In genomic region chr17:77445030-77445907, GRCh38 we compare ENCODE assay signal across 8 cellular contexts.
DNase-seq lines count a peak whose midpoint lies in the region; ATAC-seq and TF ChIP-seq lines count a peak whose summit lies in the region.

No MANE protein-coding gene starts in this region.

- no peak for TF ChIP-seq POLR2A in NB4 (IDR thresholded peaks at IDR 0.05; ENCODE audit: extremely low read depth, insufficient read length)
- no peak for TF ChIP-seq POLR2A in heart left ventricle (IDR thresholded peaks at IDR 0.05)

- ATAC-seq in CD4-positive, CD25-positive, alpha-beta regulatory T cell (ENCODE audit: low read depth in 2 of 2) = peak; percentile 76 to 80
- peak; percentile 29 for ATAC-seq in GM21360 (IDR thresholded peaks at IDR 0.05; ENCODE audit: unreplicated experiment)
- peak; percentile 63 for ATAC-seq in activated T-helper 17 cell treated with anti-CD3 and anti-CD28 coated beads, Interleukin-2, amount 50 U/mL, for 72 hours (replicated peaks)
- peak; percentile 17 to 73 (median 45) for ATAC-seq in heart left ventricle

- H3K4me3 Mint-ChIP-seq in CD4-positive, CD25-positive, alpha-beta regulatory T cell = peak overlapping the region; percentile 84 to 96 (median 92)
- peak overlapping the region; percentile 94 for H3K4me3 Mint-ChIP-seq in activated T-helper 17 cell treated with anti-CD3 and anti-CD28 coated beads, Interleukin-2, amount 50 U/mL, for 72 hours

- no peaks in the 10 kb centered on the region for H3K36me3 ChIP-seq in CD4-positive, CD25-positive, alpha-beta regulatory T cell (ENCODE audit: control insufficient read depth, insufficient read depth, low read length)
- H3K36me3 ChIP-seq in heart left ventricle = no peaks in the 10 kb centered on the region

- TF ChIP-seq CTCF in NB4 (IDR thresholded peaks at IDR 0.05; ENCODE audit: low read depth, low read length) (no peak), heart left ventricle (IDR thresholded peaks at IDR 0.05) (no peak)

- H3K27ac Mint-ChIP-seq in CD4-positive, CD25-positive, alpha-beta regulatory T cell = peak overlapping the region; percentile 98 to 100 (median 99)
- H3K27ac Mint-ChIP-seq in activated T-helper 17 cell treated with anti-CD3 and anti-CD28 coated beads, Interleukin-2, amount 50 U/mL, for 72 hours = peak overlapping the region; percentile 95

- H3K9me3 ChIP-seq in CD4-positive, CD25-positive, alpha-beta regulatory T cell (ENCODE audit: control insufficient read depth in 2 of 2, low read length in 2 of 2) = no peaks in the 10 kb centered on the region
- H3K9me3 ChIP-seq in heart left ventricle = no peaks in the 10 kb centered on the region

- no peaks in the 10 kb centered on the region for H3K27me3 ChIP-seq in CD4-positive, CD25-positive, alpha-beta regulatory T cell (ENCODE audit: control insufficient read depth, insufficient read depth, low read length)
- no peaks in the 10 kb centered on the region for H3K27me3 ChIP-seq in heart left ventricle

- DNase-seq in CD4-positive, CD25-positive, alpha-beta regulatory T cell = peak; percentile 77 to 97 (median 92)
- DNase-seq in NB4 (ENCODE audit: low read depth) = peak; percentile 93
- DNase-seq in heart left ventricle = peak in 2 of 5 donors; percentile 67 to 86
- peak; percentile 87 for DNase-seq in stimulated activated CD4-positive, alpha-beta T cell treated with anti-CD3 and anti-CD28 coated beads, Interleukin-1b, Interleukin-23, amount 100 ng/mL, for 48 hours
- no peak for DNase-seq in NCI-H345 (lab: John Stamatoyannopoulos, UW)
- DNase-seq in OCI-M2 (lab: John Stamatoyannopoulos, UW; ENCODE audit: unreplicated experiment) = no peak

- H3K9me3 Mint-ChIP-seq in CD4-positive, CD25-positive, alpha-beta regulatory T cell = no peaks in the 10 kb centered on the region
- no peaks in the 10 kb centered on the region for H3K9me3 Mint-ChIP-seq in activated T-helper 17 cell treated with anti-CD3 and anti-CD28 coated beads, Interleukin-2, amount 50 U/mL, for 72 hours

- intact Hi-C loops in heart left ventricle (cut with DNase I) = no loop called here

- 35 to 56% (median 46%) methylated on average over 14 to 17 of the region's 17 CpGs for WGBS in heart left ventricle, 4 donors

- peaks cover 7% of the 10 kb centered on the region for H3K36me3 Mint-ChIP-seq in CD4-positive, CD25-positive, alpha-beta regulatory T cell
- H3K36me3 Mint-ChIP-seq in activated T-helper 17 cell treated with anti-CD3 and anti-CD28 coated beads, Interleukin-2, amount 50 U/mL, for 72 hours (ENCODE audit: low read depth) = peaks cover 76% of the 10 kb centered on the region

- peak overlapping the region; percentile 96 for H3K27ac ChIP-seq in CD4-positive, CD25-positive, alpha-beta regulatory T cell (ENCODE audit: insufficient read depth, low read length, poor library complexity, severe bottlenecking)
- peak overlapping the region; percentile 5 to 91 (median 70) for H3K27ac ChIP-seq in heart left ventricle

- peaks cover 9 to 97% (median 71%) of the 10 kb centered on the region in 4 donors for H3K4me1 Mint-ChIP-seq in CD4-positive, CD25-positive, alpha-beta regulatory T cell
- H3K4me1 Mint-ChIP-seq in activated T-helper 17 cell treated with anti-CD3 and anti-CD28 coated beads, Interleukin-2, amount 50 U/mL, for 72 hours = peaks cover 62% of the 10 kb centered on the region

- H3K4me1 ChIP-seq in CD4-positive, CD25-positive, alpha-beta regulatory T cell (ENCODE audit: control insufficient read depth, insufficient read depth, low read length, poor library complexity, severe bottlenecking) = peaks cover 99% of the 10 kb centered on the region
- H3K4me1 ChIP-seq in heart left ventricle = peaks cover 3 to 98% (median 63%) of the 10 kb centered on the region in 12 donors

- no peaks in the 10 kb centered on the region for H3K27me3 Mint-ChIP-seq in CD4-positive, CD25-positive, alpha-beta regulatory T cell
- no peaks in the 10 kb centered on the region for H3K27me3 Mint-ChIP-seq in activated T-helper 17 cell treated with anti-CD3 and anti-CD28 coated beads, Interleukin-2, amount 50 U/mL, for 72 hours

- H3K4me3 ChIP-seq in CD4-positive, CD25-positive, alpha-beta regulatory T cell (ENCODE audit: low read depth, low read length) = peak overlapping the region; percentile 86
- H3K4me3 ChIP-seq in NB4 (ENCODE audit: low read depth, low read length) (peak overlapping the region; percentile 44), heart left ventricle (peak overlapping the region in 3 of 12 donors; percentile 0 to 38 (median 16))

Comparison
In these comparisons a context has a peak if more than half of its experiments do, and no peak if none do; other contexts are left out.
1. DNase-seq: peak in CD4-positive, CD25-positive, alpha-beta regulatory T cell (3 of 3), NB4 (single experiment) and stimulated activated CD4-positive, alpha-beta T cell treated with anti-CD3 and anti-CD28 coated beads, Interleukin-1b, Interleukin-23, amount 100 ng/mL, for 48 hours (single experiment); none in NCI-H345 (single experiment) and OCI-M2 (single experiment).
2. Peak in every context shown above with its lines, with median percentiles within 50 percentile points of each other: ATAC-seq.